11 cellular contexts compared by ENCODE assay signal in the genomic region with DNA sequence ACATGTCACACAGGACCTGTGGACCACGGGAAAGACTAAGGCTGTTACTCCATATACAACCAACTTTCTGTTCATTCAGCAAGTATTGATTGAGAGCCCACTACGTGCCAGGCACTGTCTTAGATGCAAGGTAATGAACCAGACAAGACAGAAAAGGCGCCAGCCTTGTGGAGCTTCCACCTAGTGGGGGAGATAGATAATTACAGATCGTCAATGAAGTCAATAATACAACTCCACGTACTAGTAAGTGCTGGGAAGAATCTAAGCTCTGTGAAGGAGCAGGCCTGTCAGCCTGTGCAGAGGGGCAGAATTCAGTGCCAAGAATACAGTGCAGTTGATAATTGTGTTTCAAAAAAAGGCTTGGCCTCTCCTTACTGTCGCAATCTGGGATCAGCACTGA.
A peak's percentile ranks its signal among the peaks of the same experiment; 100 is the strongest.
DNase-seq lines count a peak whose midpoint lies in the region; ATAC-seq and TF ChIP-seq lines count a peak whose summit lies in the region.
"Had no signal": no experiment of that assay in that cellular context is flagged by ENCODE, and none has a peak within 500 bp of the region (broad histone marks: within the 10 kb centered on the region; RNA-seq: fewer than 3 reads in every experiment).

No MANE protein-coding gene starts in this region.

- DNase-seq in NCI-H82 (lab: John Stamatoyannopoulos, UW) (peak; percentile 42), esophagus muscularis mucosa (ENCODE audit: extremely low spot score) (no peak)
- no peak for DNase-seq in activated CD4-positive, alpha-beta T cell treated with anti-CD3 and anti-CD28 coated beads, Interleukin-2, amount 10 ng/mL, durations not matched to agents 7 days and 5 days
- DNase-seq: activated T-cell treated with anti-CD3 and anti-CD28 coated beads, Interleukin-2, amount 50 U/mL, for 48 hours; NCI-H226 had no signal

- no peaks in the 10 kb centered on the region for H3K36me3 Mint-ChIP-seq in activated CD4-positive, alpha-beta T cell treated with anti-CD3 and anti-CD28 coated beads, Interleukin-2, amount 10 ng/mL, durations not matched to agents 7 days and 5 days (ENCODE audit: low read depth)

- no peak overlapping the region for H3K9ac ChIP-seq in parathyroid adenoma

- H3K79me2 ChIP-seq in parathyroid adenoma = no peaks in the 10 kb centered on the region

- intact Hi-C loops in esophagus muscularis mucosa (cut with DNase I) = loop anchor here (5.0 to 10.0 kb wide), 3 partner anchors 232 to 625 kb away; a partner anchor contains a TSS

- WGBS in esophagus muscularis mucosa = 75% methylated on average over 6 of the region's 6 CpGs

- CTCF ChIA-PET in activated CD4-positive, alpha-beta T cell treated with anti-CD3 and anti-CD28 coated beads, Interleukin-2, amount 10 ng/mL, durations not matched to agents 7 days and 5 days (lab: Charles Lee) = interaction anchor here (0.6 kb wide), 1 partner anchor 84 kb away, joined by 5 read pairs; no protein-coding TSS in a partner anchor

- H3K4me1 ChIP-seq in esophagus muscularis mucosa (peaks cover 17 to 22% (median 19%) of the 10 kb centered on the region in 4 donors), parathyroid adenoma (no peaks in the 10 kb centered on the region)

- peaks cover 8% of the 10 kb centered on the region for H3K4me1 Mint-ChIP-seq in activated CD4-positive, alpha-beta T cell treated with anti-CD3 and anti-CD28 coated beads, Interleukin-2, amount 10 ng/mL, durations not matched to agents 7 days and 5 days

- POLR2A ChIA-PET in activated CD4-positive, alpha-beta T cell treated with anti-CD3 and anti-CD28 coated beads, Interleukin-2, amount 10 ng/mL, durations not matched to agents 7 days and 5 days (lab: Charles Lee) = no interaction called here

- H3K27ac ChIP-seq in esophagus muscularis mucosa (replicated peaks in 1 of 4) (peak overlapping the region in 1 of 4 donors; percentile 3), parathyroid adenoma (no peak overlapping the region)

- TF ChIP-seq EP300 in esophagus muscularis mucosa (IDR thresholded peaks at IDR 0.05) = no peak

- TF ChIP-seq CTCF in GM12873 (IDR thresholded peaks at IDR 0.05; ENCODE audit: insufficient read depth, low read depth, low read length, missing control alignments) (peak; percentile 42), esophagus muscularis mucosa (IDR thresholded peaks at IDR 0.05) (peak in 2 of 3 experiments; percentile 27 to 45), parathyroid adenoma (IDR thresholded peaks at IDR 0.05) (peak; percentile 23)

- TF ChIP-seq POLR2A in esophagus muscularis mucosa (IDR thresholded peaks at IDR 0.05; ENCODE audit: low read depth) = no peak

- H3K4me3 Mint-ChIP-seq in activated CD4-positive, alpha-beta T cell treated with anti-CD3 and anti-CD28 coated beads, Interleukin-2, amount 10 ng/mL, durations not matched to agents 7 days and 5 days = no peak overlapping the region

- H3K27me3 ChIP-seq in esophagus muscularis mucosa (no peaks in the 10 kb centered on the region), parathyroid adenoma (ENCODE audit: control insufficient read depth, insufficient read depth, low read length) (no peaks in the 10 kb centered on the region)

- H3K36me3 ChIP-seq in esophagus muscularis mucosa (peaks cover 0 to 12% (median 3%) of the 10 kb centered on the region in 4 donors), parathyroid adenoma (ENCODE audit: control insufficient read depth, insufficient read depth, low read length) (no peaks in the 10 kb centered on the region)

- no peak overlapping the region for H2AFZ ChIP-seq in parathyroid adenoma

- no peak overlapping the region for H3K27ac Mint-ChIP-seq in activated CD4-positive, alpha-beta T cell treated with anti-CD3 and anti-CD28 coated beads, Interleukin-2, amount 10 ng/mL, durations not matched to agents 7 days and 5 days

- no peaks in the 10 kb centered on the region for H3K27me3 Mint-ChIP-seq in activated CD4-positive, alpha-beta T cell treated with anti-CD3 and anti-CD28 coated beads, Interleukin-2, amount 10 ng/mL, durations not matched to agents 7 days and 5 days

- H3K9me3 ChIP-seq in esophagus muscularis mucosa (no peaks in the 10 kb centered on the region), parathyroid adenoma (ENCODE audit: control insufficient read depth, low read length) (no peaks in the 10 kb centered on the region)

- H3K4me3 ChIP-seq in esophagus muscularis mucosa = no peak overlapping the region
- H3K4me3 ChIP-seq in parathyroid adenoma (ENCODE audit: low read depth, low read length) = no peak overlapping the region
- H3K4me3 ChIP-seq: lung had no signal

- ATAC-seq in GM21786 (IDR thresholded peaks at IDR 0.05; ENCODE audit: unreplicated experiment) (no peak), HG02759 (IDR thresholded peaks at IDR 0.05; ENCODE audit: unreplicated experiment) (no peak), GM21367 (IDR thresholded peaks at IDR 0.05; ENCODE audit: unreplicated experiment) (no peak)

- H3K9me3 Mint-ChIP-seq in activated CD4-positive, alpha-beta T cell treated with anti-CD3 and anti-CD28 coated beads, Interleukin-2, amount 10 ng/mL, durations not matched to agents 7 days and 5 days = no peaks in the 10 kb centered on the region

- H3K4me2 ChIP-seq in parathyroid adenoma (ENCODE audit: low read length) = no peak overlapping the region
